In genomic region chr2:127649100-127649611, GRCh38 we compare ENCODE assay signal across 11 cellular contexts. TPM values are rescaled to one million over a fixed set of nuclear protein-coding genes. Genes with fewer than 3 reads are reported as not detected.
DNase-seq lines count a peak whose midpoint lies in the region; ATAC-seq and TF ChIP-seq lines count a peak whose summit lies in the region.
"Had no signal": no experiment of that assay in that cellular context is flagged by ENCODE, and none has a peak within 500 bp of the region (broad histone marks: within the 10 kb centered on the region; RNA-seq: fewer than 3 reads in every experiment).

No MANE protein-coding gene starts in this region.

- no peak overlapping the region for H3K4ac ChIP-seq in neuronal stem cell (ENCODE audit: low read length)

- no peaks in the 10 kb centered on the region for H3K27me3 ChIP-seq in CD8-positive, alpha-beta T cell (ENCODE audit: insufficient read depth, low read length)
- H3K27me3 ChIP-seq in neuronal stem cell (ENCODE audit: control insufficient read depth in 3 of 3, insufficient read depth in 3 of 3, low read depth in 1 of 3, low read length in 3 of 3) = peaks cover 0 to 2% (median 2%) of the 10 kb centered on the region in 3 experiments

- peak in 1 of 7 experiments; percentile 24 for DNase-seq in CD8-positive, alpha-beta T cell
- DNase-seq in NCI-H1694 treated with DMSO at 0.1 percent for 48 hours (lab: John Stamatoyannopoulos, UW) (peak; percentile 77), neuronal stem cell (ENCODE audit: low spot score) (no peak), NCI-H524 treated with DMSO at 0.1 percent for 48 hours (lab: John Stamatoyannopoulos, UW) (no peak), inferior parietal cortex (ENCODE audit: extremely low spot score) (no peak), A172 (ENCODE audit: low spot score) (no peak), NOMO-1 treated with DMSO at 0.1 percent for 48 hours (lab: John Stamatoyannopoulos, UW; ENCODE audit: unreplicated experiment) (no peak)

- peak overlapping the region; percentile 71 for H3K27ac Mint-ChIP-seq in CD8-positive, alpha-beta T cell
- H3K27ac Mint-ChIP-seq in dendritic cell treated with granulocyte-macrophage colony-stimulating factor and Interleukin-4, amounts not matched to agents 40 ng/mL and 50 ng/mL, for 4 days = peak overlapping the region; percentile 61
- H3K27ac Mint-ChIP-seq: natural killer cell treated with Interleukin-12 subunit alpha and Interleukin-12 subunit beta and Interleukin-15 and Interleukin-18, amount 100 ng/mL, for 72 hours had no signal

- H3K9ac ChIP-seq in neuronal stem cell (ENCODE audit: low read depth, low read length, poor library complexity) = no peak overlapping the region

- H3K9me3 Mint-ChIP-seq in CD8-positive, alpha-beta T cell = no peaks in the 10 kb centered on the region
- H3K9me3 Mint-ChIP-seq in dendritic cell treated with granulocyte-macrophage colony-stimulating factor and Interleukin-4, amounts not matched to agents 40 ng/mL and 50 ng/mL, for 4 days = no peaks in the 10 kb centered on the region
- H3K9me3 Mint-ChIP-seq: natural killer cell treated with Interleukin-12 subunit alpha and Interleukin-12 subunit beta and Interleukin-15 and Interleukin-18, amount 100 ng/mL, for 72 hours had no signal

- TF ChIP-seq CTCF in CD8-positive, alpha-beta T cell (IDR thresholded peaks at IDR 0.05) = no peak

- no peak overlapping the region for H3K18ac ChIP-seq in neuronal stem cell (ENCODE audit: low read length)

- no peak overlapping the region for H2BK12ac ChIP-seq in neuronal stem cell (ENCODE audit: low read length)

- no peak overlapping the region for H2BK120ac ChIP-seq in neuronal stem cell (ENCODE audit: low read depth, low read length)

- POLR2A ChIA-PET in CD8-positive, alpha-beta T cell (lab: Charles Lee) = interaction anchor here (0.6 to 2.3 kb wide), 2 partner anchors 58 to 160 kb away, joined by 3 to 13 read pairs; no protein-coding TSS in a partner anchor

- CTCF ChIA-PET in CD8-positive, alpha-beta T cell (lab: Charles Lee) = interaction anchor here (0.7 to 10.6 kb wide), 15 partner anchors 9 to 452 kb away, joined by 3 to 203 read pairs (median 4); no protein-coding TSS in a partner anchor

- no peaks in the 10 kb centered on the region for H3K36me3 ChIP-seq in CD8-positive, alpha-beta T cell (ENCODE audit: insufficient read depth, low read length)
- no peaks in the 10 kb centered on the region for H3K36me3 ChIP-seq in neuronal stem cell (replicated peaks in 1 of 2; ENCODE audit: control insufficient read depth in 2 of 2, insufficient read depth in 2 of 2, low read length in 2 of 2)

- intact Hi-C loops in CD8-positive, alpha-beta T cell (cut with DNase I, micrococcal nuclease) = loop anchor here (1.0 to 10.0 kb wide), 6 partner anchors 58 to 452 kb away; partner anchors contain the start of genes ERCC3 (in 1 of the 2) and IWS1 (in 1 of the 2)
- intact Hi-C loops in dendritic cell treated with granulocyte-macrophage colony-stimulating factor and Interleukin-4, amounts not matched to agents 40 ng/mL and 50 ng/mL, for 4 days (cut with micrococcal nuclease) = loop anchor here (1.0 kb wide), 1 partner anchor 58 kb away; no protein-coding TSS in a partner anchor

- peaks cover 8% of the 10 kb centered on the region for H3K4me1 ChIP-seq in CD8-positive, alpha-beta T cell (ENCODE audit: insufficient read depth, low read length)
- peaks cover 12 to 14% of the 10 kb centered on the region in 2 donors for H3K4me1 ChIP-seq in neuronal stem cell (ENCODE audit: control insufficient read depth in 2 of 2, insufficient read depth in 1 of 2, low read depth in 1 of 2, low read length in 2 of 2)

- no peak overlapping the region for H4K8ac ChIP-seq in neuronal stem cell (ENCODE audit: low read depth, low read length)

- H3K4me2 ChIP-seq in neuronal stem cell (ENCODE audit: insufficient read depth, low read length, poor library complexity, severe bottlenecking) = no peak overlapping the region

- peaks cover 1% of the 10 kb centered on the region for H3K27me3 Mint-ChIP-seq in CD8-positive, alpha-beta T cell (ENCODE audit: low read depth)
- peaks cover 8% of the 10 kb centered on the region for H3K27me3 Mint-ChIP-seq in dendritic cell treated with granulocyte-macrophage colony-stimulating factor and Interleukin-4, amounts not matched to agents 40 ng/mL and 50 ng/mL, for 4 days
- H3K27me3 Mint-ChIP-seq: natural killer cell treated with Interleukin-12 subunit alpha and Interleukin-12 subunit beta and Interleukin-15 and Interleukin-18, amount 100 ng/mL, for 72 hours had no signal

- peaks cover 21% of the 10 kb centered on the region for H3K4me1 Mint-ChIP-seq in CD8-positive, alpha-beta T cell (ENCODE audit: low read depth)
- H3K4me1 Mint-ChIP-seq in dendritic cell treated with granulocyte-macrophage colony-stimulating factor and Interleukin-4, amounts not matched to agents 40 ng/mL and 50 ng/mL, for 4 days (ENCODE audit: low read depth) = peaks cover 40% of the 10 kb centered on the region

- H2BK5ac ChIP-seq in neuronal stem cell (ENCODE audit: low read length) = no peak overlapping the region

- no CpG with 5 or more reads among the region's 12 CpGs for WGBS in neuronal stem cell (ENCODE audit: extremely low coverage in 2 of 2, insufficient read length in 2 of 2, insufficient replicate concordance in 1 of 2), 2 donors

- H3K23ac ChIP-seq in neuronal stem cell (ENCODE audit: low read depth, low read length, poor library complexity) = no peak overlapping the region

- H3K14ac ChIP-seq in neuronal stem cell (ENCODE audit: low read length) = no peak overlapping the region

- no peak overlapping the region for H3K4me3 ChIP-seq in CD8-positive, alpha-beta T cell (ENCODE audit: low read depth, low read length)
- H3K4me3 ChIP-seq in neuronal stem cell (ENCODE audit: low read length in 2 of 2) = no peak overlapping the region

- H2AFZ ChIP-seq in neuronal stem cell (ENCODE audit: low read length) = peak overlapping the region; percentile 89

- H3K27ac ChIP-seq in CD8-positive, alpha-beta T cell (ENCODE audit: low read depth, low read length) = no peak overlapping the region
- H3K27ac ChIP-seq in neuronal stem cell (replicated peaks; ENCODE audit: low read length) = no peak overlapping the region

- no peaks in the 10 kb centered on the region for H3K36me3 Mint-ChIP-seq in CD8-positive, alpha-beta T cell
- peaks cover 7% of the 10 kb centered on the region for H3K36me3 Mint-ChIP-seq in dendritic cell treated with granulocyte-macrophage colony-stimulating factor and Interleukin-4, amounts not matched to agents 40 ng/mL and 50 ng/mL, for 4 days (ENCODE audit: low read depth)
- H3K36me3 Mint-ChIP-seq: natural killer cell treated with Interleukin-12 subunit alpha and Interleukin-12 subunit beta and Interleukin-15 and Interleukin-18, amount 100 ng/mL, for 72 hours had no signal

- peak; percentile 35 for ATAC-seq in CD8-positive, alpha-beta T cell

- H2BK15ac ChIP-seq in neuronal stem cell (ENCODE audit: low read length) = no peak overlapping the region

- H2AK5ac ChIP-seq in neuronal stem cell (ENCODE audit: low read depth, low read length) = no peak overlapping the region

- no peaks in the 10 kb centered on the region for H3K9me3 ChIP-seq in CD8-positive, alpha-beta T cell (ENCODE audit: low read length)
- peaks cover 0 to 2% of the 10 kb centered on the region in 2 donors for H3K9me3 ChIP-seq in neuronal stem cell (replicated peaks in 1 of 2; ENCODE audit: control insufficient read depth in 2 of 2, insufficient read depth in 1 of 2, low read depth in 1 of 2, low read length in 2 of 2)

- H4K91ac ChIP-seq in neuronal stem cell (ENCODE audit: low read depth, low read length, poor library complexity) = no peak overlapping the region

- H3K79me1 ChIP-seq in neuronal stem cell (ENCODE audit: low read depth, low read length) = no peaks in the 10 kb centered on the region

- no peak overlapping the region for H3K4me3 Mint-ChIP-seq in CD8-positive, alpha-beta T cell
- no peak overlapping the region for H3K4me3 Mint-ChIP-seq in dendritic cell treated with granulocyte-macrophage colony-stimulating factor and Interleukin-4, amounts not matched to agents 40 ng/mL and 50 ng/mL, for 4 days
- H3K4me3 Mint-ChIP-seq: natural killer cell treated with Interleukin-12 subunit alpha and Interleukin-12 subunit beta and Interleukin-15 and Interleukin-18, amount 100 ng/mL, for 72 hours had no signal

RNA-seq across cellular contexts. Expression of gene GPR17, which starts 3.2 kb away (rescaled TPM):
- total RNA-seq in CD8-positive, alpha-beta T cell = not detected
- polyA plus RNA-seq in neuronal stem cell (2013, experiment 1 of 2) = 0.06 TPM
- 0.04 TPM for polyA plus RNA-seq in neuronal stem cell (2013, experiment 2 of 2)
- total RNA-seq in A172 (2014; rRNA removed; shearing (Covaris generic)) = 0.45 and 0.84 TPM in 2 replicates
- total RNA-seq: bronchial epithelial cell; Calu3; natural killer cell treated with Interleukin-12 subunit alpha and Interleukin-12 subunit beta and Interleukin-15 and Interleukin-18, amount 100 ng/mL, for 72 hours had no signal

RNA-seq across cellular contexts. Expression of gene LIMS2, which starts 26.2 kb away (rescaled TPM):
- total RNA-seq in CD8-positive, alpha-beta T cell = 1 to 10 TPM; 2.8 to 2.9 TPM
- polyA plus RNA-seq in neuronal stem cell (2013, experiment 1 of 2) = 2.1 TPM
- polyA plus RNA-seq in neuronal stem cell (2013, experiment 2 of 2) = 1.6 TPM
- 6.2 and 13.8 TPM in 2 replicates for total RNA-seq in A172 (2014; rRNA removed; shearing (Covaris generic))
- total RNA-seq: natural killer cell treated with Interleukin-12 subunit alpha and Interleukin-12 subunit beta and Interleukin-15 and Interleukin-18, amount 100 ng/mL, for 72 hours had no signal

RNA-seq across cellular contexts. Expression of gene SFT2D3, which starts 52.1 kb away (rescaled TPM):
- total RNA-seq in CD8-positive, alpha-beta T cell = 1 to 10 TPM; 8.2 to 8.5 TPM
- 20.6 TPM for polyA plus RNA-seq in neuronal stem cell (2013, experiment 1 of 2)
- 22.3 TPM for polyA plus RNA-seq in neuronal stem cell (2013, experiment 2 of 2)
- total RNA-seq in A172 (2014; rRNA removed; shearing (Covaris generic)) = 9.0 and 11.3 TPM in 2 replicates
